Comparison of ENCODE assay signal across 9 cellular contexts in genomic region chr20:57388953-57389694, GRCh38. TPM values are rescaled to one million over a fixed set of nuclear protein-coding genes. Genes with fewer than 3 reads are reported as not detected.
DNase-seq lines count a peak whose midpoint lies in the region; ATAC-seq, FAIRE-seq and TF ChIP-seq lines count a peak whose summit lies in the region.
"Had no signal": no experiment of that assay in that cellular context is flagged by ENCODE, and none has a peak within 500 bp of the region (broad histone marks: within the 10 kb centered on the region; RNA-seq: fewer than 3 reads in every experiment).

No MANE protein-coding gene starts in this region.

- in situ Hi-C loops in brain microvascular endothelial cell (cut with HindIII; ENCODE audit: low pct_ligation_motif_present, low sequenced_read_pairs) = no loop called here

- 1 to 4% (median 4%) methylated on average over 37 to 57 of the region's 57 CpGs for WGBS in small intestine, 3 donors

- no peaks in the 10 kb centered on the region for H3K36me3 ChIP-seq in brain microvascular endothelial cell (replicated peaks)
- no peaks in the 10 kb centered on the region for H3K36me3 ChIP-seq in small intestine (ENCODE audit: control insufficient read depth in 2 of 2, insufficient read depth in 2 of 2, low read length in 2 of 2)

- H3K27ac Mint-ChIP-seq in T-helper 1 cell treated with Interleukin-12 subunit alpha and Interleukin-12 subunit beta and Interleukin-4 antibody, amounts not matched to agents 30 μg/mL and 1 μg/mL, for 36 hours = peak overlapping the region; percentile 88
- no peak overlapping the region for H3K27ac Mint-ChIP-seq in osteocyte (ENCODE audit: unreplicated experiment)

- H3K27me3 ChIP-seq in brain microvascular endothelial cell (replicated peaks) = no peaks in the 10 kb centered on the region
- H3K27me3 ChIP-seq in small intestine (ENCODE audit: control insufficient read depth in 2 of 2, insufficient read depth in 2 of 2, low read length in 2 of 2) = no peaks in the 10 kb centered on the region

- peak; percentile 27 for ATAC-seq in HG03521 (IDR thresholded peaks at IDR 0.05; ENCODE audit: unreplicated experiment)
- no peak for ATAC-seq in GM18861 (IDR thresholded peaks at IDR 0.05; ENCODE audit: unreplicated experiment)

- FAIRE-seq in small intestine (lab: Jason Lieb, UNC) = no peak
- FAIRE-seq: colon had no signal

- peak overlapping the region; percentile 75 for H3K4me3 Mint-ChIP-seq in T-helper 1 cell treated with Interleukin-12 subunit alpha and Interleukin-12 subunit beta and Interleukin-4 antibody, amounts not matched to agents 30 μg/mL and 1 μg/mL, for 36 hours
- H3K4me3 Mint-ChIP-seq in osteocyte (ENCODE audit: unreplicated experiment) = no peak overlapping the region

- H3K36me3 Mint-ChIP-seq in T-helper 1 cell treated with Interleukin-12 subunit alpha and Interleukin-12 subunit beta and Interleukin-4 antibody, amounts not matched to agents 30 μg/mL and 1 μg/mL, for 36 hours (ENCODE audit: low read depth) = peaks cover 17% of the 10 kb centered on the region
- peaks cover 4% of the 10 kb centered on the region for H3K36me3 Mint-ChIP-seq in osteocyte (ENCODE audit: unreplicated experiment)

- no peaks in the 10 kb centered on the region for H3K27me3 Mint-ChIP-seq in T-helper 1 cell treated with Interleukin-12 subunit alpha and Interleukin-12 subunit beta and Interleukin-4 antibody, amounts not matched to agents 30 μg/mL and 1 μg/mL, for 36 hours (ENCODE audit: low read depth)
- no peaks in the 10 kb centered on the region for H3K27me3 Mint-ChIP-seq in osteocyte (ENCODE audit: unreplicated experiment)

- no peaks in the 10 kb centered on the region for H3K9me3 ChIP-seq in iPS-18c (ENCODE audit: control insufficient read depth, insufficient read depth, low read length)
- no peaks in the 10 kb centered on the region for H3K9me3 ChIP-seq in small intestine (ENCODE audit: control insufficient read depth, low read depth)

- DNase-seq in GM10266 (ENCODE audit: extremely low spot score) (peak; percentile 86), brain microvascular endothelial cell (no peak), small intestine (peak; percentile 86), osteocyte (ENCODE audit: extremely low spot score, unreplicated experiment) (no peak)

- no peaks in the 10 kb centered on the region for H3K4me1 ChIP-seq in small intestine (ENCODE audit: control insufficient read depth in 2 of 2, insufficient read depth in 1 of 2, low read depth in 1 of 2, low read length in 1 of 2)

- H3K9me3 Mint-ChIP-seq in T-helper 1 cell treated with Interleukin-12 subunit alpha and Interleukin-12 subunit beta and Interleukin-4 antibody, amounts not matched to agents 30 μg/mL and 1 μg/mL, for 36 hours = no peaks in the 10 kb centered on the region
- no peaks in the 10 kb centered on the region for H3K9me3 Mint-ChIP-seq in osteocyte (ENCODE audit: unreplicated experiment)

- H3K4me1 Mint-ChIP-seq in T-helper 1 cell treated with Interleukin-12 subunit alpha and Interleukin-12 subunit beta and Interleukin-4 antibody, amounts not matched to agents 30 μg/mL and 1 μg/mL, for 36 hours (ENCODE audit: low read depth) = peaks cover 22% of the 10 kb centered on the region
- H3K4me1 Mint-ChIP-seq in osteocyte (ENCODE audit: unreplicated experiment) = peaks cover 29% of the 10 kb centered on the region

- H3K4me3 ChIP-seq in brain microvascular endothelial cell (ENCODE audit: low read depth, low read length) (peak overlapping the region; percentile 17), iPS-18c (ENCODE audit: insufficient read depth, low read depth, low read length) (peak overlapping the region; percentile 45), small intestine (ENCODE audit: low read depth in 1 of 2, low read length in 2 of 2) (peak overlapping the region; percentile 25 to 44)

- peak; percentile 57 for TF ChIP-seq CTCF in GM10266 (IDR thresholded peaks at IDR 0.05; ENCODE audit: control insufficient read depth, insufficient read depth, low read depth, missing control alignments)
- TF ChIP-seq CTCF in brain microvascular endothelial cell (IDR thresholded peaks at IDR 0.05; ENCODE audit: low read depth, low read length, missing control alignments) = peak; percentile 51
- TF ChIP-seq CTCF in osteocyte (IDR thresholded peaks at IDR 0.05) = no peak

- H3K27ac ChIP-seq in brain microvascular endothelial cell (no peak overlapping the region), small intestine (ENCODE audit: low read depth in 1 of 2, low read length in 1 of 2) (peak overlapping the region in 1 of 2 donors; percentile 52)

RNA-seq across cellular contexts. Expression of gene RBM38, which starts 2.1 kb away (rescaled TPM):
- 10 to 100 TPM; 13.2 to 17.5 (median 16.8) TPM for polyA plus RNA-seq in small intestine
- 17.8 and 18.8 TPM in 2 replicates for total RNA-seq in osteocyte

RNA-seq across cellular contexts. Expression of gene RAE1, which starts 38.1 kb away (rescaled TPM):
- 10 to 100 TPM; 15.7 to 19.7 (median 17.4) TPM for polyA plus RNA-seq in small intestine
- 24.3 and 24.7 TPM in 2 replicates for total RNA-seq in osteocyte

RNA-seq across cellular contexts. Expression of gene SPO11, which starts 59.5 kb away (rescaled TPM):
- not detected for polyA plus RNA-seq in small intestine
- total RNA-seq in osteocyte = not detected in 2 replicates

Comparison
In these comparisons a context has a peak if more than half of its experiments do, and no peak if none do; other contexts are left out.
1. DNase-seq: peak in GM10266 (single experiment) and small intestine (single experiment); none in brain microvascular endothelial cell (single experiment) and osteocyte (single experiment).
2. Peak in every context shown above with its lines, with median percentiles within 50 percentile points of each other: H3K4me3 ChIP-seq.